ENCODE assay signal across 9 cellular contexts in the genomic region with DNA sequence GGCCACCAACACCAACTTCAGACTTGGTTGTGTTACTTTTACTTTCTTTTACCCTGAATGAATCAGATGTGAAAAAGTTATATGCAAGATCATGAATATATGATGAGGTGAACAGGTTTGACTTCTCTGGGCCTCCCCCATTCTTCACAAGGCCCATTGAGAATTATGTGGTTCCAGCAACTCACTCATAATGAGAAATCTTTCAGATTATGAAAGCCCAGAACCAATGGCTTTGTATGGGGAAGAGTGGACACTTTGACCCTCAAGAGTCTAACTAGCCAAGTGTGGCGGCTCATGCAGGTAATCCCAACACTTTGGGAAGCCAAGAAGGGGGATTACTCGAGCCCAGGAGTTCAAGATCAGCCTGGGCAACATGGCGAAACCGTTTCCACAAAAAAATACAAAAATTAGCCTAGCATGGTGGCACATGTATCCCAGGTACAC. TPM values are rescaled to one million over a fixed set of nuclear protein-coding genes. Genes with fewer than 3 reads are reported as not detected.
DNase-seq lines count a peak whose midpoint lies in the region; ATAC-seq and TF ChIP-seq lines count a peak whose summit lies in the region.
"Had no signal": no experiment of that assay in that cellular context is flagged by ENCODE, and none has a peak within 500 bp of the region (broad histone marks: within the 10 kb centered on the region; RNA-seq: fewer than 3 reads in every experiment).

No MANE protein-coding gene starts in this region.

- ATAC-seq in GM18858 (IDR thresholded peaks at IDR 0.05; ENCODE audit: unreplicated experiment) (peak; percentile 63), GM21360 (IDR thresholded peaks at IDR 0.05; ENCODE audit: unreplicated experiment) (peak; percentile 71), HG03095 (IDR thresholded peaks at IDR 0.05; ENCODE audit: unreplicated experiment) (peak; percentile 57), left colon (no peak)

- intact Hi-C loops in left colon (cut with DNase I, micrococcal nuclease) = no loop called here

- TF ChIP-seq CTCF in epithelial cell of esophagus (IDR thresholded peaks at IDR 0.05; ENCODE audit: insufficient read depth, low read depth, low read length, missing control alignments) = no peak

- H3K4me3 ChIP-seq in epithelial cell of esophagus (ENCODE audit: low read length) = no peak overlapping the region

- DNase-seq in epithelial cell of esophagus (ENCODE audit: low read depth) = peak; percentile 36
- no peak for DNase-seq in midbrain (lab: John Stamatoyannopoulos, UW)
- no peak for DNase-seq in DMS79 treated with DMSO at 0.1 percent for 48 hours (lab: John Stamatoyannopoulos, UW)
- no peak for DNase-seq in left colon
- DNase-seq: activated gamma-delta T cell, nucleus accumbens had no signal

RNA-seq across cellular contexts. Expression of gene LNPEP, which starts 16.1 kb away (rescaled TPM):
- total RNA-seq in left colon = 10 to 100 TPM; 32.2 to 34.4 TPM

RNA-seq across cellular contexts. Expression of gene ERAP2, which starts 43.5 kb away (rescaled TPM):
- 10 to 100 TPM; 21.2 to 35.3 TPM for total RNA-seq in left colon
